In the genomic region with DNA sequence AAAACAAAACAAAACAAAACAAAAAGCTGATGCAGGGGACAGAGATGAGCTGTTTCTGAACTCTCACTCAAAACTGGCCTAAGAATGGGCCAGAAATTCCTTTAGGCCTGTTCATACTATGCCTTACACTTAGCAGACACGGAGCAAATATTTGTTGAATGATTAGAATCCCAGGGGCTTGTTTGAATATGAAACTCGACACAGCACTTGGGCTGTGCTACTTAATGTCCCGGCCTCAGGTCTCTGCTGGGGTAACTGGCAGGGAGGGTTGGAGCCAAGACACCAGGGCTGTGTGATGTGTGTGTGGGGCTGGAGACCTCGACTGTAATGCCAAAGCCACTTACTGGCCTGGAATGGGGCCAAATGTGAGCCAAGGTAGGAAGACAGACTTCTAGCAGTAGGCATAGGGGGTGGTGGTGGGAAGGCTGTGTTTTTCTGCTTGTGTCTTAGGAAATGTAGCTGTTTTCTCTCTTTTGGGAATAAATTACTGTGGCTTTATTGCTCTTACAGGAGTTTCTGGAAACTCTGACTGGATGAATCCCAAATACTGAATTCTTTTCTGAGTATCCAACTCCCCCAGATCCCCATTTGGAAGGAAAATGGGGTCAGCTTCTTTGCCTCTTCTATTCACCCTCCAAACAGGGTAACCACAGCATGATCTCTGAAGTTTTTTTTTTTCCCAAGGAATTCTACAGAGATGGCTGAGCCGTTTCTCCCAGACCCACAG, we compare ENCODE assay signal across 8 cellular contexts.
DNase-seq lines count a peak whose midpoint lies in the region; ATAC-seq lines count a peak whose summit lies in the region.

No MANE protein-coding gene starts in this region.

- peak; percentile 13 for DNase-seq in adipocyte (ENCODE audit: low read depth)
- peak; percentile 6 for DNase-seq in inferior parietal cortex (ENCODE audit: extremely low spot score)
- no peak for DNase-seq in stimulated activated naive B cell treated with anti-CD40 and anti-IgM and Interleukin-4, amounts not matched to agents 10 μg/mL and 1 μg/mL and 100 μg/mL, for 72 hours
- DNase-seq in Karpas-422: no peak
- no peak for DNase-seq in SKM-1 treated with dmso at 0.1 percent for 144 hours (lab: John Stamatoyannopoulos, UW; ENCODE audit: unreplicated experiment)

- H4K20me1 ChIP-seq in Karpas-422 (ENCODE audit: insufficient read depth, low read depth, low read length): no peaks in the 10 kb centered on the region

- H2AFZ ChIP-seq in Karpas-422 (ENCODE audit: low read length): no peak overlapping the region

- H3K4me2 ChIP-seq in Karpas-422 (ENCODE audit: low read depth, low read length, poor library complexity, severe bottlenecking): no peak overlapping the region

- peaks cover 17% of the 10 kb centered on the region for H3K4me1 ChIP-seq in adipocyte (ENCODE audit: control insufficient read depth, insufficient read depth, low read length)
- H3K4me1 ChIP-seq in subcutaneous abdominal adipose tissue (ENCODE audit: control insufficient read depth in 5 of 5, insufficient read depth in 5 of 5, low read length in 5 of 5): peaks cover 3 to 18% (median 17%) of the 10 kb centered on the region in 5 donors
- H3K4me1 ChIP-seq in Karpas-422 (ENCODE audit: low read length): no peaks in the 10 kb centered on the region

- H3K4me1 Mint-ChIP-seq in stimulated activated naive B cell treated with anti-CD40 and anti-IgM and Interleukin-4, amounts not matched to agents 10 μg/mL and 1 μg/mL and 100 μg/mL, for 72 hours: no peaks in the 10 kb centered on the region

- H3K9me3 ChIP-seq in adipocyte (ENCODE audit: control insufficient read depth, low read length) (no peaks in the 10 kb centered on the region), subcutaneous abdominal adipose tissue (ENCODE audit: control insufficient read depth in 5 of 5, low read length in 5 of 5) (no peaks in the 10 kb centered on the region), Karpas-422 (ENCODE audit: low read length) (no peaks in the 10 kb centered on the region)

- no peaks in the 10 kb centered on the region for H3K9me2 ChIP-seq in Karpas-422 (replicated peaks; ENCODE audit: insufficient read depth, low read length)

- no peaks in the 10 kb centered on the region for H3K79me2 ChIP-seq in Karpas-422 (ENCODE audit: low read length)

- H3K36me3 Mint-ChIP-seq in stimulated activated naive B cell treated with anti-CD40 and anti-IgM and Interleukin-4, amounts not matched to agents 10 μg/mL and 1 μg/mL and 100 μg/mL, for 72 hours: no peaks in the 10 kb centered on the region

- H3K27me3 ChIP-seq in adipocyte (replicated peaks; ENCODE audit: control insufficient read depth, insufficient read depth, low read length) (no peaks in the 10 kb centered on the region), subcutaneous abdominal adipose tissue (ENCODE audit: control insufficient read depth in 5 of 5, insufficient read depth in 4 of 5, low read length in 5 of 5) (no peaks in the 10 kb centered on the region), Karpas-422 (ENCODE audit: low read length) (no peaks in the 10 kb centered on the region)

- no peak overlapping the region for H3K27ac Mint-ChIP-seq in stimulated activated naive B cell treated with anti-CD40 and anti-IgM and Interleukin-4, amounts not matched to agents 10 μg/mL and 1 μg/mL and 100 μg/mL, for 72 hours

- H3K9ac ChIP-seq in adipocyte (ENCODE audit: low read length) (peak overlapping the region; percentile 59), subcutaneous abdominal adipose tissue (ENCODE audit: low read length in 5 of 5) (peak overlapping the region in 1 of 5 donors; percentile 5), Karpas-422 (ENCODE audit: low read length) (no peak overlapping the region)

- H3K36me3 ChIP-seq in adipocyte (ENCODE audit: control insufficient read depth, insufficient read depth, low read length, severe bottlenecking): no peaks in the 10 kb centered on the region
- H3K36me3 ChIP-seq in subcutaneous abdominal adipose tissue (ENCODE audit: control insufficient read depth in 5 of 5, insufficient read depth in 5 of 5, low read length in 5 of 5): no peaks in the 10 kb centered on the region
- H3K36me3 ChIP-seq in Karpas-422 (ENCODE audit: insufficient read depth, low read length): no peaks in the 10 kb centered on the region

- H3K4me3 ChIP-seq in adipocyte (ENCODE audit: low read length) (peak overlapping the region; percentile 37), subcutaneous abdominal adipose tissue (ENCODE audit: low read depth in 1 of 5, low read length in 5 of 5) (peak overlapping the region in 3 of 5 donors; percentile 24 to 34 (median 24)), Karpas-422 (ENCODE audit: low read length) (no peak overlapping the region)

- H3K27ac ChIP-seq in subcutaneous abdominal adipose tissue (ENCODE audit: low read depth, low read length): peak overlapping the region; percentile 59
- H3K27ac ChIP-seq in Karpas-422 (ENCODE audit: low read length): no peak overlapping the region

- peak; percentile 39 for ATAC-seq in HG02885 (IDR thresholded peaks at IDR 0.05; ENCODE audit: poor library complexity, unreplicated experiment)
- no peak for ATAC-seq in HG03521 (IDR thresholded peaks at IDR 0.05; ENCODE audit: unreplicated experiment)
- ATAC-seq in stimulated activated naive B cell treated with anti-CD40 and anti-IgM and Interleukin-4, amounts not matched to agents 10 μg/mL and 1 μg/mL and 100 μg/mL, for 72 hours (replicated peaks): no peak

- H3K4me3 Mint-ChIP-seq in stimulated activated naive B cell treated with anti-CD40 and anti-IgM and Interleukin-4, amounts not matched to agents 10 μg/mL and 1 μg/mL and 100 μg/mL, for 72 hours: no peak overlapping the region

- H3K9me3 Mint-ChIP-seq in stimulated activated naive B cell treated with anti-CD40 and anti-IgM and Interleukin-4, amounts not matched to agents 10 μg/mL and 1 μg/mL and 100 μg/mL, for 72 hours: peaks cover 0 to 5% of the 10 kb centered on the region in 2 donors

- peaks cover 3 to 5% of the 10 kb centered on the region in 2 donors for H3K27me3 Mint-ChIP-seq in stimulated activated naive B cell treated with anti-CD40 and anti-IgM and Interleukin-4, amounts not matched to agents 10 μg/mL and 1 μg/mL and 100 μg/mL, for 72 hours

Comparison
In these comparisons a context has a peak if more than half of its experiments do, and no peak if none do; other contexts are left out.
1. DNase-seq: peak in adipocyte (single experiment) and inferior parietal cortex (single experiment); none in stimulated activated naive B cell treated with anti-CD40 and anti-IgM and Interleukin-4, amounts not matched to agents 10 μg/mL and 1 μg/mL and 100 μg/mL, for 72 hours (single experiment), Karpas-422 (single experiment) and SKM-1 treated with dmso at 0.1 percent for 144 hours (single experiment).